In the genomic region with DNA sequence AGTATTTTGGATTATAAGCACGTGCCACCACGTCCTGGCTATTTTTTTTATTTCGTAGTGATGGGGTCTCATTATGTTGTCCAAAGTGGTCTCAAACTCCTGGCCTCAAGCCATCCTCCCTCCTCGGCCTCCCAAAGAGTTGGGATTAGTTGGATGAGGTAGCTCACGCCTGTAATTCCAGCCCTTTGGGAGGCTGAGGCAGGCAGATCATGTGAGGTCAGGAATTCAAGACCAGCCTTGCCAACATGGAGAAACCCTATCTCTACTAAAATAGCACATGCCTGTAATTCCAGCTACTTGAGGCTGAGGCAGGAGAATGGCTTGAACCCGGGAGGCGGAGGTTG, we compare ENCODE assay signal across 8 cellular contexts. TPM values are rescaled to one million over a fixed set of nuclear protein-coding genes. Genes with fewer than 3 reads are reported as not detected.
DNase-seq lines count a peak whose midpoint lies in the region; ATAC-seq and TF ChIP-seq lines count a peak whose summit lies in the region.

No MANE protein-coding gene starts in this region.

- H3K4me1 Mint-ChIP-seq in natural killer cell treated with Interleukin-12 subunit alpha and Interleukin-12 subunit beta and Interleukin-15 and Interleukin-18, amount 100 ng/mL, for 72 hours (ENCODE audit: low read depth in 2 of 2), result peaks cover 0 to 7% of the 10 kb centered on the region in 2 donors

- H3K4me3 ChIP-seq in ACC112 (ENCODE audit: low read depth, low read length) (peak overlapping the region; percentile 38), coronary artery (peak overlapping the region; percentile 50)

- no peaks in the 10 kb centered on the region for H3K36me3 ChIP-seq in ACC112 (ENCODE audit: insufficient read depth, low read length)

- no peaks in the 10 kb centered on the region for H3K9me3 Mint-ChIP-seq in natural killer cell treated with Interleukin-12 subunit alpha and Interleukin-12 subunit beta and Interleukin-15 and Interleukin-18, amount 100 ng/mL, for 72 hours

- DNase-seq in LHCN-M2 (ENCODE audit: low read depth) (peak; percentile 42), coronary artery (ENCODE audit: low spot score) (no peak), NCI-H446 (lab: John Stamatoyannopoulos, UW) (no peak)
- DNase-seq in natural killer cell treated with Interleukin-12 subunit alpha and Interleukin-12 subunit beta and Interleukin-15 and Interleukin-18, amount 100 ng/mL, for 72 hours (ENCODE audit: low spot score), result no peak
- DNase-seq in stimulated activated CD4-positive, alpha-beta T cell treated with anti-CD3 and anti-CD28 coated beads, Interleukin-2, amount 100 ng/mL, for 24 hours, result no peak

- peak overlapping the region; percentile 45 for H3K4me3 Mint-ChIP-seq in natural killer cell treated with Interleukin-12 subunit alpha and Interleukin-12 subunit beta and Interleukin-15 and Interleukin-18, amount 100 ng/mL, for 72 hours

- H3K27me3 ChIP-seq in ACC112 (ENCODE audit: insufficient read depth, low read length), result no peaks in the 10 kb centered on the region

- no peaks in the 10 kb centered on the region for H3K27me3 Mint-ChIP-seq in natural killer cell treated with Interleukin-12 subunit alpha and Interleukin-12 subunit beta and Interleukin-15 and Interleukin-18, amount 100 ng/mL, for 72 hours

- H3K36me3 Mint-ChIP-seq in natural killer cell treated with Interleukin-12 subunit alpha and Interleukin-12 subunit beta and Interleukin-15 and Interleukin-18, amount 100 ng/mL, for 72 hours, result no peaks in the 10 kb centered on the region

- H3K27ac ChIP-seq in ACC112 (ENCODE audit: low read depth, low read length), result peak overlapping the region; percentile 95
- H3K27ac ChIP-seq in coronary artery, result peak overlapping the region; percentile 92 to 94

- H3K4me1 ChIP-seq in ACC112 (ENCODE audit: control insufficient read depth, insufficient read depth, low read length, unreplicated experiment), result peaks cover 31% of the 10 kb centered on the region

- H3K79me2 ChIP-seq in ACC112 (ENCODE audit: control insufficient read depth, insufficient read depth, low read length, unreplicated experiment), result no peaks in the 10 kb centered on the region

- TF ChIP-seq CTCF in coronary artery (IDR thresholded peaks at IDR 0.05), result no peak

- H2AFZ ChIP-seq in ACC112 (ENCODE audit: low read length, unreplicated experiment), result peak overlapping the region; percentile 79

- ATAC-seq in natural killer cell treated with Interleukin-12 subunit alpha and Interleukin-12 subunit beta and Interleukin-15 and Interleukin-18, amount 100 ng/mL, for 72 hours, result no peak
- no peak for ATAC-seq in GM18502 (IDR thresholded peaks at IDR 0.05; ENCODE audit: poor library complexity, unreplicated experiment)
- ATAC-seq in HG02840 (IDR thresholded peaks at IDR 0.05; ENCODE audit: low FRiP score, unreplicated experiment), result no peak

- H3K27ac Mint-ChIP-seq in natural killer cell treated with Interleukin-12 subunit alpha and Interleukin-12 subunit beta and Interleukin-15 and Interleukin-18, amount 100 ng/mL, for 72 hours, result peak overlapping the region; percentile 36 to 80

RNA-seq across cellular contexts. Expression of gene YWHAG, which starts 21.8 kb away (rescaled TPM):
- total RNA-seq in LHCN-M2 (2014; rRNA removed), result 130 and 167 TPM in 2 replicates
- polyA plus RNA-seq in LHCN-M2 (2012), result 152 TPM
- total RNA-seq in natural killer cell treated with Interleukin-12 subunit alpha and Interleukin-12 subunit beta and Interleukin-15 and Interleukin-18, amount 100 ng/mL, for 72 hours, result 100 to 1,000 TPM; 115 to 154 TPM

RNA-seq across cellular contexts. Expression of gene SSC4D, which starts 28.9 kb away (rescaled TPM):
- 0.29 and 0.71 TPM in 2 replicates for total RNA-seq in LHCN-M2 (2014; rRNA removed)
- 0.75 TPM for polyA plus RNA-seq in LHCN-M2 (2012)
- under 1 TPM; 0.24 to 0.47 TPM for total RNA-seq in natural killer cell treated with Interleukin-12 subunit alpha and Interleukin-12 subunit beta and Interleukin-15 and Interleukin-18, amount 100 ng/mL, for 72 hours

RNA-seq across cellular contexts. Expression of gene ZP3, which starts 44.2 kb away (rescaled TPM):
- 2.7 TPM in 1 of 2 replicates, not detected in the other for total RNA-seq in LHCN-M2 (2014; rRNA removed)
- 12.6 TPM for polyA plus RNA-seq in LHCN-M2 (2012)
- total RNA-seq in natural killer cell treated with Interleukin-12 subunit alpha and Interleukin-12 subunit beta and Interleukin-15 and Interleukin-18, amount 100 ng/mL, for 72 hours, result 1 to 10 TPM in 1 of 2 donors, under 1 TPM in 1; 0.39 to 8.4 TPM
